ENCODE assay signal across 1 cellular context in the genomic region with DNA sequence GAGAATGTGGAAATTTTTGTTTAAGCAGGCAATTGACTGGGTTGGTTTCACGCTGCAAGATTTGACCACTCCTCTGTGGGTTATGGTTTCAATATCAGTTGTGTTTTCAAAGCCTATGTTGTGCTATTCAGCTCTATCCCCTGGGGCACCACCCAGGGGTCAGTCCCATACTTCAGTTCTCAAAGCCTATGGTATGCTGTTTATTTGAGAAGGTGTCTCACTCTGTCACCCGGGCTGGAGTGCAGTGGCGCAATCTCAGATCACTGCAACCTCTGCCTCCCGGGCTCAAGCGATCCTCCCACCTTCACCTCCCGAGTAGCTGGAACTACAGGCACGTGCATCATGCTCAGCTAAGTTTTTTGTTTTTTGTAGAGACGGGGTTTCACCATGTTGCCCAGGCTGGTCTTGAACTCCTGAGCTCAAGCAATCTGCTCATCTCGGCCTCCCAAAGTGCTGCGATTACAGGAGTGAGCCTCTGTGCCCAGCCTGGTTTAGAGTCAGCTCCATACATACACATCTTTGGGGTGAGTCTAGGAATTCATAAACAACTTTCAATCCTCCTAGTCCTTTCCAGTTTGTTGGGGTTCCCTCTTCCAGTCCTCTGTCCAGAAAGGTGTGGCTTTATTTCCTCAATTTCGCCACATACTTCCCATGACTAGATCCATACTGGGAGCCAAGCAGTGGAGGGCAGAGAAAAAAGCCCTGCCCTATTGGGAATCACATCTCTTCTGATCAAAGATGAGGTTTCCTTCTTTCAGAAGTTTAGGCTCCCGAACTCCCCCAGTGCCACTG.
TF ChIP-seq lines count a peak whose summit lies in the region.

No MANE protein-coding gene starts in this region.

TF ChIP-seq in K562, 482 proteins besides CTCF, POLR2A, EP300 and RAD21 (continues in another document):
- no peak for TF ChIP-seq CBX8 (IDR thresholded peaks at IDR 0.05; ENCODE audit: borderline replicate concordance, extremely low read depth, low read depth, low read length, poor library complexity, severe bottlenecking)
- 0 out of 2 replicates have a peak, but pooled peaks have one; percentile 40 for TF ChIP-seq RUNX1 (IDR thresholded peaks at IDR 0.05; ENCODE audit: low read depth)
- TF ChIP-seq, protein P1, sequence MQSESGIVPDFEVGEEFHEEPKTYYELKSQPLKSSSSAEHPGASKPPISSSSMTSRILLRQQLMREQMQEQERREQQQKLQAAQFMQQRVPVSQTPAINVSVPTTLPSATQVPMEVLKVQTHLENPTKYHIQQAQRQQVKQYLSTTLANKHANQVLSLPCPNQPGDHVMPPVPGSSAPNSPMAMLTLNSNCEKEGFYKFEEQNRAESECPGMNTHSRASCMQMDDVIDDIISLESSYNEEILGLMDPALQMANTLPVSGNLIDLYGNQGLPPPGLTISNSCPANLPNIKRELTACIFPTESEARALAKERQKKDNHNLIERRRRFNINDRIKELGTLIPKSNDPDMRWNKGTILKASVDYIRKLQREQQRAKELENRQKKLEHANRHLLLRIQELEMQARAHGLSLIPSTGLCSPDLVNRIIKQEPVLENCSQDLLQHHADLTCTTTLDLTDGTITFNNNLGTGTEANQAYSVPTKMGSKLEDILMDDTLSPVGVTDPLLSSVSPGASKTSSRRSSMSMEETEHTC (IDR thresholded peaks at IDR 0.05) = peak; percentile 35; the same call in 1 of the 2 replicates
- TF ChIP-seq, protein P2, sequence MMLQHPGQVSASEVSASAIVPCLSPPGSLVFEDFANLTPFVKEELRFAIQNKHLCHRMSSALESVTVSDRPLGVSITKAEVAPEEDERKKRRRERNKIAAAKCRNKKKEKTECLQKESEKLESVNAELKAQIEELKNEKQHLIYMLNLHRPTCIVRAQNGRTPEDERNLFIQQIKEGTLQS (IDR thresholded peaks at IDR 0.05) = no peak
- TF ChIP-seq, protein P2 (CRISPR knock-in tag; conservative IDR thresholded peaks at IDR 0.05) = peak; percentile 35; the same call in 1 of the 2 replicates
- no peak for TF ChIP-seq ZNF830 (CRISPR knock-in tag; IDR thresholded peaks at IDR 0.05)
- peak; percentile 22; the same call in 1 of the 2 replicates for TF ChIP-seq TEAD4 (IDR thresholded peaks at IDR 0.05; ENCODE audit: low read length)
- TF ChIP-seq TEAD4 (CRISPR knock-in tag; IDR thresholded peaks at IDR 0.05; ENCODE audit: borderline replicate concordance) = no peak
- TF ChIP-seq E2F5 (CRISPR knock-in tag; IDR thresholded peaks at IDR 0.05) = 0 out of 2 replicates have a peak, but pooled peaks have one; percentile 0
- TF ChIP-seq SMARCA5 (IDR thresholded peaks at IDR 0.05) = no peak
- no peak for TF ChIP-seq RNF219 (CRISPR knock-in tag; IDR thresholded peaks at IDR 0.05)
- TF ChIP-seq ZNF583 (CRISPR knock-in tag; IDR thresholded peaks at IDR 0.05) = 0 out of 2 replicates have a peak, but pooled peaks have one; percentile 11
- TF ChIP-seq GATA2 (CRISPR knock-in tag; IDR thresholded peaks at IDR 0.05) = 0 out of 2 replicates have a peak, but pooled peaks have one; percentile 25
- TF ChIP-seq CEBPG (CRISPR knock-in tag; IDR thresholded peaks at IDR 0.05) = peak; percentile 78
- peak; percentile 79 to 88 for TF ChIP-seq CEBPG (tag; conservative IDR thresholded peaks at IDR 0.05 in 1 of 2, IDR thresholded peaks at IDR 0.05 in 1 of 2)
- TF ChIP-seq PURB (CRISPR knock-in tag; IDR thresholded peaks at IDR 0.05; ENCODE audit: low read depth) = peak; percentile 67; the same call in 1 of the 2 replicates
- TF ChIP-seq FOXP1 (CRISPR knock-in tag; IDR thresholded peaks at IDR 0.05) = peak; percentile 40; the same call in 1 of the 2 replicates
- TF ChIP-seq, protein P3, sequence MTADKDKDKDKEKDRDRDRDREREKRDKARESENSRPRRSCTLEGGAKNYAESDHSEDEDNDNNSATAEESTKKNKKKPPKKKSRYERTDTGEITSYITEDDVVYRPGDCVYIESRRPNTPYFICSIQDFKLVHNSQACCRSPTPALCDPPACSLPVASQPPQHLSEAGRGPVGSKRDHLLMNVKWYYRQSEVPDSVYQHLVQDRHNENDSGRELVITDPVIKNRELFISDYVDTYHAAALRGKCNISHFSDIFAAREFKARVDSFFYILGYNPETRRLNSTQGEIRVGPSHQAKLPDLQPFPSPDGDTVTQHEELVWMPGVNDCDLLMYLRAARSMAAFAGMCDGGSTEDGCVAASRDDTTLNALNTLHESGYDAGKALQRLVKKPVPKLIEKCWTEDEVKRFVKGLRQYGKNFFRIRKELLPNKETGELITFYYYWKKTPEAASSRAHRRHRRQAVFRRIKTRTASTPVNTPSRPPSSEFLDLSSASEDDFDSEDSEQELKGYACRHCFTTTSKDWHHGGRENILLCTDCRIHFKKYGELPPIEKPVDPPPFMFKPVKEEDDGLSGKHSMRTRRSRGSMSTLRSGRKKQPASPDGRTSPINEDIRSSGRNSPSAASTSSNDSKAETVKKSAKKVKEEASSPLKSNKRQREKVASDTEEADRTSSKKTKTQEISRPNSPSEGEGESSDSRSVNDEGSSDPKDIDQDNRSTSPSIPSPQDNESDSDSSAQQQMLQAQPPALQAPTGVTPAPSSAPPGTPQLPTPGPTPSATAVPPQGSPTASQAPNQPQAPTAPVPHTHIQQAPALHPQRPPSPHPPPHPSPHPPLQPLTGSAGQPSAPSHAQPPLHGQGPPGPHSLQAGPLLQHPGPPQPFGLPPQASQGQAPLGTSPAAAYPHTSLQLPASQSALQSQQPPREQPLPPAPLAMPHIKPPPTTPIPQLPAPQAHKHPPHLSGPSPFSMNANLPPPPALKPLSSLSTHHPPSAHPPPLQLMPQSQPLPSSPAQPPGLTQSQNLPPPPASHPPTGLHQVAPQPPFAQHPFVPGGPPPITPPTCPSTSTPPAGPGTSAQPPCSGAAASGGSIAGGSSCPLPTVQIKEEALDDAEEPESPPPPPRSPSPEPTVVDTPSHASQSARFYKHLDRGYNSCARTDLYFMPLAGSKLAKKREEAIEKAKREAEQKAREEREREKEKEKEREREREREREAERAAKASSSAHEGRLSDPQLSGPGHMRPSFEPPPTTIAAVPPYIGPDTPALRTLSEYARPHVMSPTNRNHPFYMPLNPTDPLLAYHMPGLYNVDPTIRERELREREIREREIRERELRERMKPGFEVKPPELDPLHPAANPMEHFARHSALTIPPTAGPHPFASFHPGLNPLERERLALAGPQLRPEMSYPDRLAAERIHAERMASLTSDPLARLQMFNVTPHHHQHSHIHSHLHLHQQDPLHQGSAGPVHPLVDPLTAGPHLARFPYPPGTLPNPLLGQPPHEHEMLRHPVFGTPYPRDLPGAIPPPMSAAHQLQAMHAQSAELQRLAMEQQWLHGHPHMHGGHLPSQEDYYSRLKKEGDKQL (CRISPR knock-in tag; IDR thresholded peaks at IDR 0.05; ENCODE audit: borderline replicate concordance) = no peak
- TF ChIP-seq ATF6 (CRISPR knock-in tag; IDR thresholded peaks at IDR 0.05) = no peak
- TF ChIP-seq ZFPM2 (CRISPR knock-in tag; IDR thresholded peaks at IDR 0.05) = no peak
- no peak for TF ChIP-seq HDAC6 (IDR thresholded peaks at IDR 0.05; ENCODE audit: low read depth, low read length)
- peak; percentile 91 for TF ChIP-seq BHLHE40 (IDR thresholded peaks at IDR 0.05; ENCODE audit: low read length)
- TF ChIP-seq MAZ (CRISPR knock-in tag; conservative IDR thresholded peaks at IDR 0.05 in 1 of 2, IDR thresholded peaks at IDR 0.05 in 1 of 2) = no peak
- TF ChIP-seq MCM2 (IDR thresholded peaks at IDR 0.05; ENCODE audit: low read depth) = no peak
- no peak for TF ChIP-seq ZNF561 (CRISPR knock-in tag; conservative IDR thresholded peaks at IDR 0.05)
- TF ChIP-seq UBTF (IDR thresholded peaks at IDR 0.05; ENCODE audit: borderline replicate concordance in 1 of 2, low read depth in 2 of 2, low read length in 2 of 2) = 0 out of 4 replicates have a peak, but pooled peaks of 1 of the 2 experiments have one; percentile 19
- 0 out of 2 replicates have a peak, but pooled peaks have one; percentile 45 for TF ChIP-seq ZNF133 (CRISPR knock-in tag; IDR thresholded peaks at IDR 0.05)
- TF ChIP-seq SIX5 (IDR thresholded peaks at IDR 0.05; ENCODE audit: borderline replicate concordance in 1 of 2, insufficient read depth in 1 of 2, low read depth in 1 of 2, low read length in 2 of 2) = 0 out of 4 replicates have a peak, but pooled peaks of 1 of the 2 experiments have one; percentile 10
- TF ChIP-seq THRB (CRISPR knock-in tag; conservative IDR thresholded peaks at IDR 0.05) = peak; percentile 64; the same call in 1 of the 2 replicates
- TF ChIP-seq SPI1 (IDR thresholded peaks at IDR 0.05; ENCODE audit: borderline replicate concordance, low read depth, low read length) = no peak
- peak; percentile 63; the same call in 1 of the 2 replicates for TF ChIP-seq ZBTB26 (CRISPR knock-in tag; IDR thresholded peaks at IDR 0.05)
- TF ChIP-seq FOXK1 (CRISPR knock-in tag; IDR thresholded peaks at IDR 0.05; ENCODE audit: borderline replicate concordance) = 0 out of 2 replicates have a peak, but pooled peaks have one; percentile 21
